25 cellular contexts compared by ENCODE assay signal in the genomic region with DNA sequence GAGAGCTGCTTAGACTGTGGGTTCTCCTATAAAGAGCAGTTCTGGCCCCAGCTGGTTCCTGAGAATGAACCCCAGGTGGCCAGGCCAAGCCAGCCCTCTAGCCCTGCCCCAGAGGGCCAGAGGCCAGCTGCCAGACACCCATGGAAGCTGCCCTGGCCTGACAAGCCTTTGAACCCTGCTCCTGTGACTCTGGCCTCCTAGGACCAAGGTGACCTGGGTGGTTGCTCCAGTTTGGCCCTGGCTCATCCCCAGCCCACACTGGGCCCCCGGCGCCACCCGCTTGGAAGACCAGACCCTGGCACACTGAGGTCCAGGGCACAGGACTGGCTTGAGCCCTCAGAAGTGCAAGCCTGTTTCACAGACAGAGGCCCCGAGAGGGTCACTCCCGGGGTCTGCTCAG. TPM values are rescaled to one million over a fixed set of nuclear protein-coding genes. Genes with fewer than 3 reads are reported as not detected.
"Had no signal": no experiment of that assay in that cellular context is flagged by ENCODE, and none has a peak within 500 bp of the region (broad histone marks: within the 10 kb centered on the region; RNA-seq: fewer than 3 reads in every experiment).

No MANE protein-coding gene starts in this region.

- DNase-seq: activated B cell treated with CpG ODN at 0.5 μM for 24 hours; activated CD4-positive, alpha-beta T cell treated with anti-CD3 and anti-CD28 coated beads, Interleukin-2, amount 50 U/mL, for 4 hours; activated naive CD4-positive, alpha-beta T cell treated with Interleukin-2 at 50 U/mL for 16 hours; activated naive CD8-positive, alpha-beta T cell treated with anti-CD3 and anti-CD28 coated beads for 36 hours; activated T-cell treated with anti-CD3 and anti-CD28 coated beads, Interleukin-2, amount 50 U/mL, for 48 hours; cerebellar nuclear complex; effector CD4-positive, alpha-beta T cell; erythroblast; foreskin fibroblast; immature natural killer cell; kidney glomerular epithelial cell; stimulated activated CD4-positive, alpha-beta T cell treated with anti-CD3 and anti-CD28 coated beads, Interleukin-15, amount 100 ng/mL, for 24 hours; stimulated activated CD4-positive, alpha-beta T cell treated with anti-CD3 and anti-CD28 coated beads, Interleukin-2, amount 100 ng/mL, for 48 hours; stimulated activated CD8-positive, alpha-beta memory T cell treated with anti-CD3 and anti-CD28 coated beads, Interleukin-4, amount 100 ng/mL, for 48 hours; stimulated activated naive CD4-positive, alpha-beta T cell; SW 1271; T-helper 17 cell; thyroid gland; upper lobe of right lung had no signal

- H3K9me3 ChIP-seq: pancreas, right lobe of liver, thyroid gland, upper lobe of right lung had no signal

- H3K27ac ChIP-seq: pancreas, right lobe of liver, thyroid gland, upper lobe of right lung had no signal

- H2AFZ ChIP-seq: hepatocyte had no signal

- H3K4me2 ChIP-seq: smooth muscle cell had no signal

- H3K79me2 ChIP-seq: hepatocyte had no signal

- H3K36me3 ChIP-seq: pancreas, right lobe of liver, thyroid gland, upper lobe of right lung had no signal

- ATAC-seq: natural killer cell treated with Interleukin-12 subunit alpha and Interleukin-12 subunit beta and Interleukin-15 and Interleukin-18, amount 100 ng/mL, for 72 hours; pancreas; T-helper 17 cell; upper lobe of right lung had no signal

- H3K4me3 ChIP-seq: hepatocyte, pancreas, right lobe of liver, smooth muscle cell, thyroid gland, upper lobe of right lung had no signal

- H3K4me1 ChIP-seq: pancreas, right lobe of liver, thyroid gland, upper lobe of right lung had no signal

- H3K27me3 ChIP-seq: hepatocyte, pancreas, right lobe of liver, thyroid gland had no signal

RNA-seq across cellular contexts. Expression of gene KCNJ12, which starts 6.8 kb away (rescaled TPM):
- total RNA-seq: activated B cell treated with CpG ODN at 0.5 μM for 24 hours; activated CD4-positive, alpha-beta T cell treated with anti-CD3 and anti-CD28 coated beads for 36 hours; activated naive CD8-positive, alpha-beta T cell treated with anti-CD3 and anti-CD28 coated beads for 36 hours; natural killer cell treated with Interleukin-12 subunit alpha and Interleukin-12 subunit beta and Interleukin-15 and Interleukin-18, amount 100 ng/mL, for 72 hours had no signal
- polyA plus RNA-seq: immature natural killer cell had no signal
